In the genomic region with DNA sequence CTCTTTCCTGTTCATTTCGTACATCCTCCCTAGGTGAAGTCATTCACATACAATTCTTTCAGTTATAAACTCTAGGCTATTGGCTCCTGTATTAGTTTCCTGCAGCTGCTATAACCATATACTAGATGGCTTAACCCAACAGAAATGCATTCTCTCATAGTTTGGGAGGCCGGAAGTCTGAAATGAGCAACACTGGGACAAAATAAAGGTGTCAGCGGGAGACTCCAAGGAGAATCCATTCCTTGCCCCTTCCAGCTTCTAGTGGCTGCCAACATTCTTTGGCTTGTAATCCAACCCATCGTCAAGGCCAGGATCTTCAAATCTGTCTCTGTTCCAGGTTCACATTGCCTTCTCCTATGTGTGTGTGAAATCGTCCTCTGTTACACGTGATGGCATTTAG, we compare ENCODE assay signal across 1 cellular context.
TF ChIP-seq lines count a peak whose summit lies in the region.

No MANE protein-coding gene starts in this region.

TF ChIP-seq in HepG2, 621 proteins besides CTCF, POLR2A, EP300 and RAD21:
- TF ChIP-seq ZNF572 (CRISPR knock-in tag; IDR thresholded peaks at IDR 0.05) (no peak), ZNF160 (CRISPR knock-in tag; IDR thresholded peaks at IDR 0.05) (no peak)
- TF ChIP-seq, protein P1, sequence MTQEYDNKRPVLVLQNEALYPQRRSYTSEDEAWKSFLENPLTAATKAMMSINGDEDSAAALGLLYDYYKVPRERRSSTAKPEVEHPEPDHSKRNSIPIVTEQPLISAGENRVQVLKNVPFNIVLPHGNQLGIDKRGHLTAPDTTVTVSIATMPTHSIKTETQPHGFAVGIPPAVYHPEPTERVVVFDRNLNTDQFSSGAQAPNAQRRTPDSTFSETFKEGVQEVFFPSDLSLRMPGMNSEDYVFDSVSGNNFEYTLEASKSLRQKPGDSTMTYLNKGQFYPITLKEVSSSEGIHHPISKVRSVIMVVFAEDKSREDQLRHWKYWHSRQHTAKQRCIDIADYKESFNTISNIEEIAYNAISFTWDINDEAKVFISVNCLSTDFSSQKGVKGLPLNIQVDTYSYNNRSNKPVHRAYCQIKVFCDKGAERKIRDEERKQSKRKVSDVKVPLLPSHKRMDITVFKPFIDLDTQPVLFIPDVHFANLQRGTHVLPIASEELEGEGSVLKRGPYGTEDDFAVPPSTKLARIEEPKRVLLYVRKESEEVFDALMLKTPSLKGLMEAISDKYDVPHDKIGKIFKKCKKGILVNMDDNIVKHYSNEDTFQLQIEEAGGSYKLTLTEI (CRISPR knock-in tag; conservative IDR thresholded peaks at IDR 0.05) = no peak
